In the genomic region with DNA sequence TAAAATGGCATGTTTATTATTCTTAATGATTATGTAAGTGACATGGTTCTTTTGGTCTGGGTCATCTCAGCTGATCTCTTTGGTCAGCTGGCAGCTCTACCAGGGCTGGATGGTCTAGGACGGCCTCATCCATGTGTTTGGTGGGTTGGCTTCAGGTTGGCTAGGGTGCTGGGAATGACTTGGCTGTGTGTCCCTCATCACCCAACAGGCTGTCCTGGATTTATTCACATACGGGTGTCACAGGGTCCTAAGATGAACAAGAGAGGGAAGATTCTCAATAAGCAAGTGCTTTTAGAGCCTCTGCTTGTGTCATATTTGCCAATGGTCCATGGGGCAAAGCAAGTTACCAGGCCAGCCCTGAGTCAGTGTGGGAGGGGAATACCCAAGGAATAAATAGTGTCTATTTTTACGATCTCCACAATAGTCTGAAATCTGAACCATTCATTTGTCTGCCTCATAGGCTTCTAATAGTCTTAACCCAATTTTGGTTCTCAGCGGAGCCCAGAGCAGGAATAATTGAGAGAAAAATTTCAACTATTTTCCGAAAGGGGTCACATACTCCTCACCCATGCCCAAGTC, we compare ENCODE assay signal across 36 cellular contexts.
"Had no signal": no experiment of that assay in that cellular context is flagged by ENCODE, and none has a peak within 500 bp of the region (broad histone marks: within the 10 kb centered on the region; RNA-seq: fewer than 3 reads in every experiment).

No MANE protein-coding gene starts in this region.

- H3K27me3 ChIP-seq: adrenal gland, brain microvascular endothelial cell, breast epithelium had no signal

- DNase-seq: activated B cell treated with CpG ODN at 0.5 μM for 24 hours; activated CD4-positive, alpha-beta memory T cell treated with anti-CD3 and anti-CD28 coated beads for 36 hours; activated CD4-positive, alpha-beta T cell treated with anti-CD3 and anti-CD28 coated beads for 4 hours; activated CD4-positive, alpha-beta T cell treated with anti-CD3 and anti-CD28 coated beads, Interleukin-2, amount 10 ng/mL, durations not matched to agents 24 days and 14 days; activated CD4-positive, alpha-beta T cell treated with anti-CD3 and anti-CD28 coated beads, Interleukin-2, amount 50 U/mL, for 1 hour; activated CD4-positive, alpha-beta T cell treated with anti-CD3 and anti-CD28 coated beads, Interleukin-2, amount 50 U/mL, for 4 hours; activated CD4-positive, CD25-positive, alpha-beta regulatory T cell treated with anti-CD3 and anti-CD28 coated beads, Interleukin-2, amount 50 U/mL, for 72 hours; activated CD8-positive, alpha-beta memory T cell treated with anti-CD3 and anti-CD28 coated beads, Interleukin-2, amount 50 U/mL, for 4 hours; activated CD8-positive, alpha-beta T cell treated with anti-CD3 and anti-CD28 coated beads for 36 hours; activated effector memory CD4-positive, alpha-beta T cell treated with anti-CD3 and anti-CD28 coated beads, Interleukin-2, amount 50 U/mL, for 16 hours; activated gamma-delta T cell treated with Interleukin-2 at 50 U/mL for 16 hours; activated naive CD4-positive, alpha-beta T cell; activated naive CD4-positive, alpha-beta T cell treated with anti-CD3 and anti-CD28 coated beads for 36 hours; activated naive CD4-positive, alpha-beta T cell treated with anti-CD3 and anti-CD28 coated beads, Interleukin-2, amount 50 U/mL, for 16 hours; activated naive CD8-positive, alpha-beta T cell treated with anti-CD3 and anti-CD28 coated beads for 36 hours; activated T-cell treated with anti-CD3 and anti-CD28 coated beads for 4 hours; activated T-cell treated with anti-CD3 and anti-CD28 coated beads, Interleukin-2, amount 50 U/mL, for 1 hour; activated T-cell treated with anti-CD3 and anti-CD28 coated beads, Interleukin-2, amount 50 U/mL, for 4 hours; activated T-cell treated with anti-CD3 and anti-CD28 coated beads, Interleukin-2, amount 50 U/mL, for 72 hours; adrenal gland; amniotic stem cell; aorta; body of pancreas; brain microvascular endothelial cell; central memory CD4-positive, alpha-beta T cell; SW 1271; T-helper 1 cell; T-helper 2 cell; T-helper 9 cell had no signal

- H3K4me1 ChIP-seq: adrenal gland, body of pancreas, breast epithelium had no signal

- H3K27ac Mint-ChIP-seq: activated B cell treated with CpG ODN at 0.5 μM for 24 hours; activated CD4-positive, alpha-beta memory T cell treated with anti-CD3 and anti-CD28 coated beads for 36 hours; activated CD4-positive, alpha-beta T cell treated with anti-CD3 and anti-CD28 coated beads, Interleukin-2, amount 10 ng/mL, durations not matched to agents 24 days and 14 days; activated CD8-positive, alpha-beta T cell treated with anti-CD3 and anti-CD28 coated beads for 36 hours; activated naive CD4-positive, alpha-beta T cell treated with anti-CD3 and anti-CD28 coated beads for 36 hours; activated naive CD4-positive, alpha-beta T cell treated with anti-CD3 and anti-CD28 coated beads, Interleukin-2, amount 50 U/mL, for 72 hours; activated naive CD8-positive, alpha-beta T cell treated with anti-CD3 and anti-CD28 coated beads for 36 hours; activated T-cell treated with anti-CD3 and anti-CD28 coated beads, Interleukin-2, amount 50 U/mL, for 72 hours; activated T-helper 1 cell treated with anti-CD3 and anti-CD28 coated beads, Interleukin-12 subunit alpha, Interleukin-12 subunit beta, Interleukin-2, Interleukin-4 antibody, amounts not matched to agents 30 ng/mL and 10 ng/mL and 1 ng/mL, durations not matched to agents 14 hours and 24 hours and 36 hours; activated T-helper 17 cell treated with anti-CD3 and anti-CD28 coated beads, Interleukin-2, amount 50 U/mL, for 72 hours; T-helper 1 cell treated with Interleukin-12 subunit alpha and Interleukin-12 subunit beta and Interleukin-4 antibody, amounts not matched to agents 30 μg/mL and 1 μg/mL, for 36 hours; T-helper 2 cell treated with Interferon-gamma antibody and Interleukin-4, amounts not matched to agents 5 μg/mL and 100 μg/mL, for 36 hours had no signal

- H3K36me3 ChIP-seq: adrenal gland, brain microvascular endothelial cell, breast epithelium had no signal

- H3K9me3 ChIP-seq: adrenal gland, body of pancreas, breast epithelium had no signal

- H3K36me3 Mint-ChIP-seq: activated CD4-positive, alpha-beta memory T cell treated with anti-CD3 and anti-CD28 coated beads for 36 hours; activated naive CD4-positive, alpha-beta T cell treated with anti-CD3 and anti-CD28 coated beads, Interleukin-2, amount 50 U/mL, for 72 hours; activated naive CD8-positive, alpha-beta T cell treated with anti-CD3 and anti-CD28 coated beads for 36 hours had no signal

- ATAC-seq: activated CD8-positive, alpha-beta T cell treated with anti-CD3 and anti-CD28 coated beads for 36 hours; activated naive CD4-positive, alpha-beta T cell treated with anti-CD3 and anti-CD28 coated beads, Interleukin-2, amount 50 U/mL, for 72 hours; activated T-cell treated with anti-CD3 and anti-CD28 coated beads, Interleukin-2, amount 50 U/mL, for 4 hours; activated T-cell treated with anti-CD3 and anti-CD28 coated beads, Interleukin-2, amount 50 U/mL, for 72 hours; activated T-helper 17 cell treated with anti-CD3 and anti-CD28 coated beads, Interleukin-2, amount 50 U/mL, for 72 hours; body of pancreas had no signal

- H3K9me3 Mint-ChIP-seq: activated B cell treated with CpG ODN at 0.5 μM for 24 hours; activated CD4-positive, alpha-beta memory T cell treated with anti-CD3 and anti-CD28 coated beads for 36 hours; activated CD4-positive, alpha-beta T cell treated with anti-CD3 and anti-CD28 coated beads, Interleukin-2, amount 10 ng/mL, durations not matched to agents 24 days and 14 days; activated CD8-positive, alpha-beta T cell treated with anti-CD3 and anti-CD28 coated beads for 36 hours; activated naive CD4-positive, alpha-beta T cell treated with anti-CD3 and anti-CD28 coated beads for 36 hours; activated naive CD4-positive, alpha-beta T cell treated with anti-CD3 and anti-CD28 coated beads, Interleukin-2, amount 50 U/mL, for 72 hours; activated naive CD8-positive, alpha-beta T cell treated with anti-CD3 and anti-CD28 coated beads for 36 hours; activated T-cell treated with anti-CD3 and anti-CD28 coated beads, Interleukin-2, amount 50 U/mL, for 4 hours; activated T-cell treated with anti-CD3 and anti-CD28 coated beads, Interleukin-2, amount 50 U/mL, for 72 hours; activated T-helper 1 cell treated with anti-CD3 and anti-CD28 coated beads, Interleukin-12 subunit alpha, Interleukin-12 subunit beta, Interleukin-2, Interleukin-4 antibody, amounts not matched to agents 30 ng/mL and 10 ng/mL and 1 ng/mL, durations not matched to agents 14 hours and 24 hours and 36 hours; activated T-helper 17 cell treated with anti-CD3 and anti-CD28 coated beads, Interleukin-2, amount 50 U/mL, for 72 hours; T-helper 1 cell treated with Interleukin-12 subunit alpha and Interleukin-12 subunit beta and Interleukin-4 antibody, amounts not matched to agents 30 μg/mL and 1 μg/mL, for 36 hours; T-helper 2 cell treated with Interferon-gamma antibody and Interleukin-4, amounts not matched to agents 5 μg/mL and 100 μg/mL, for 36 hours had no signal

- H3K4me1 Mint-ChIP-seq: activated B cell treated with CpG ODN at 0.5 μM for 24 hours; activated CD4-positive, alpha-beta T cell treated with anti-CD3 and anti-CD28 coated beads, Interleukin-2, amount 10 ng/mL, durations not matched to agents 24 days and 14 days; activated naive CD8-positive, alpha-beta T cell treated with anti-CD3 and anti-CD28 coated beads for 36 hours; activated T-helper 17 cell treated with anti-CD3 and anti-CD28 coated beads, Interleukin-2, amount 50 U/mL, for 72 hours had no signal

- H3K4me3 Mint-ChIP-seq: activated B cell treated with CpG ODN at 0.5 μM for 24 hours; activated CD4-positive, alpha-beta memory T cell treated with anti-CD3 and anti-CD28 coated beads for 36 hours; activated CD4-positive, alpha-beta T cell treated with anti-CD3 and anti-CD28 coated beads, Interleukin-2, amount 10 ng/mL, durations not matched to agents 24 days and 14 days; activated CD8-positive, alpha-beta T cell treated with anti-CD3 and anti-CD28 coated beads for 36 hours; activated naive CD4-positive, alpha-beta T cell treated with anti-CD3 and anti-CD28 coated beads for 36 hours; activated naive CD8-positive, alpha-beta T cell treated with anti-CD3 and anti-CD28 coated beads for 36 hours; activated T-cell treated with anti-CD3 and anti-CD28 coated beads, Interleukin-2, amount 50 U/mL, for 4 hours; activated T-cell treated with anti-CD3 and anti-CD28 coated beads, Interleukin-2, amount 50 U/mL, for 72 hours; activated T-helper 1 cell treated with anti-CD3 and anti-CD28 coated beads, Interleukin-12 subunit alpha, Interleukin-12 subunit beta, Interleukin-2, Interleukin-4 antibody, amounts not matched to agents 30 ng/mL and 10 ng/mL and 1 ng/mL, durations not matched to agents 14 hours and 24 hours and 36 hours; activated T-helper 17 cell treated with anti-CD3 and anti-CD28 coated beads, Interleukin-2, amount 50 U/mL, for 72 hours; T-helper 1 cell treated with Interleukin-12 subunit alpha and Interleukin-12 subunit beta and Interleukin-4 antibody, amounts not matched to agents 30 μg/mL and 1 μg/mL, for 36 hours; T-helper 2 cell treated with Interferon-gamma antibody and Interleukin-4, amounts not matched to agents 5 μg/mL and 100 μg/mL, for 36 hours had no signal

- H3K27ac ChIP-seq: adrenal gland, body of pancreas, brain microvascular endothelial cell, breast epithelium, VCaP had no signal

- H3K4me3 ChIP-seq: adrenal gland, body of pancreas, breast epithelium had no signal
